13 cellular contexts compared by ENCODE assay signal in genomic region chr12:22981711-22982110, GRCh38.
DNase-seq lines count a peak whose midpoint lies in the region; ATAC-seq, FAIRE-seq and TF ChIP-seq lines count a peak whose summit lies in the region.
"Had no signal": no experiment of that assay in that cellular context is flagged by ENCODE, and none has a peak within 500 bp of the region (broad histone marks: within the 10 kb centered on the region; RNA-seq: fewer than 3 reads in every experiment).

No MANE protein-coding gene starts in this region.

- ATAC-seq in HG02610 (IDR thresholded peaks at IDR 0.05; ENCODE audit: unreplicated experiment) (no peak), GM18502 (IDR thresholded peaks at IDR 0.05; ENCODE audit: poor library complexity, unreplicated experiment) (no peak)
- ATAC-seq: activated CD8-positive, alpha-beta T cell treated with anti-CD3 and anti-CD28 coated beads for 36 hours had no signal

- H4K20me1 ChIP-seq in fibroblast of lung (ENCODE audit: control insufficient read depth, extremely low read depth, insufficient read depth, low read length): no peaks in the 10 kb centered on the region

- no peak overlapping the region for H3K9ac ChIP-seq in fibroblast of lung (ENCODE audit: insufficient read depth, low read length)

- no peak overlapping the region for H3K27ac ChIP-seq in fibroblast of lung (ENCODE audit: insufficient read depth, low read length)

- peak in 1 of 2 donors; percentile 52 for TF ChIP-seq CTCF in fibroblast of lung (conservative IDR thresholded peaks at IDR 0.05 in 1 of 2, IDR thresholded peaks at IDR 0.05 in 1 of 2; ENCODE audit: low read depth in 1 of 2, low read length in 2 of 2)

- H3K36me3 ChIP-seq in fibroblast of lung (ENCODE audit: control insufficient read depth, insufficient read depth, low read length): no peaks in the 10 kb centered on the region

- FAIRE-seq in RCC 7860 (lab: Jason Lieb, UNC): no peak

- no peaks in the 10 kb centered on the region for H3K27me3 ChIP-seq in fibroblast of lung (ENCODE audit: control insufficient read depth, insufficient read depth, low read length)

- no peak overlapping the region for H3K4me2 ChIP-seq in fibroblast of lung (ENCODE audit: extremely low read depth, insufficient read depth, low read length)

- H3K79me2 ChIP-seq in fibroblast of lung (ENCODE audit: control insufficient read depth, insufficient read depth, low read length): no peaks in the 10 kb centered on the region

- peak; percentile 3 for DNase-seq in SIG-M5 treated with dmso at 0.1 percent for 504 hours (lab: John Stamatoyannopoulos, UW; ENCODE audit: unreplicated experiment)
- DNase-seq in SIG-M5 (lab: John Stamatoyannopoulos, UW): no peak
- DNase-seq in RPMI7951 (ENCODE audit: low read depth): peak; percentile 6
- peak; percentile 24 to 75 for DNase-seq in fibroblast of lung (ENCODE audit: low read depth in 2 of 2)
- DNase-seq in stromal cell of bone marrow (ENCODE audit: low read depth): peak; percentile 33
- DNase-seq in RCC 7860 (ENCODE audit: low spot score): no peak
- DNase-seq: activated CD8-positive, alpha-beta T cell treated with anti-CD3 and anti-CD28 coated beads for 36 hours; effector CD4-positive, alpha-beta T cell; GOT3; NCI-H524 treated with DMSO at 0.1 percent for 48 hours; stimulated activated CD4-positive, alpha-beta T cell treated with anti-CD3 and anti-CD28 coated beads, Interleukin-12 subunit alpha, Interleukin-12 subunit beta, amount 100 ng/mL, for 4 hours had no signal

- no peak overlapping the region for H2AFZ ChIP-seq in fibroblast of lung (ENCODE audit: low read length)

- no peak overlapping the region for H3K4me3 ChIP-seq in fibroblast of lung (replicated peaks in 1 of 4; ENCODE audit: control extremely low read depth in 1 of 4, insufficient read depth in 1 of 4, low read depth in 3 of 4, low read length in 4 of 4)

- no peaks in the 10 kb centered on the region for H3K9me3 ChIP-seq in fibroblast of lung (ENCODE audit: control insufficient read depth, insufficient read depth, low read depth, low read length)

- H3K4me1 ChIP-seq in fibroblast of lung (ENCODE audit: control insufficient read depth, extremely low read depth, insufficient read depth, low read length): peaks cover 2% of the 10 kb centered on the region

Comparison
In these comparisons a context has a peak if more than half of its experiments do, and no peak if none do; other contexts are left out.
1. DNase-seq: peak in SIG-M5 treated with dmso at 0.1 percent for 504 hours (single experiment), RPMI7951 (single experiment), fibroblast of lung (2 of 2) and stromal cell of bone marrow (single experiment); none in SIG-M5 (single experiment) and RCC 7860 (single experiment).